Comparison of ENCODE assay signal across 29 cellular contexts in the genomic region with DNA sequence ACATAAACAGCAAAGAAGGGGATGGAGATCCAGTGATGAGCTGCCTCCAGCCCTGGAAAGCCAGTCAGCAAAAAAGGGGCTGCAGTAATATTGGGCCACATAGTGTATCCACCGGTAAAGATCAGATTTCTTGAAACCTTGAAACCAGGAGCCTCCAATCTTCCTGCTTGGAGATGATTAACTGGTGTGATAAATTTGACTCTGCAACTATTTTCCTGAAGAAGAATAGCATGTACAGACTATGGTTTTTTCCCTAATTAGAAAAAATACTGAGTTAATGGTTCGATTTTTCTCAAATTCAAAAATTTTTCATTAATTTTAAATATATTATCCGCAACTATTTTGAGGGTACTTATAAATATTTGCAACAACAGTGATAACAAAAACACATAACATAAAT. TPM values are rescaled to one million over a fixed set of nuclear protein-coding genes. Genes with fewer than 3 reads are reported as not detected.
DNase-seq lines count a peak whose midpoint lies in the region; ATAC-seq and TF ChIP-seq lines count a peak whose summit lies in the region.
"Had no signal": no experiment of that assay in that cellular context is flagged by ENCODE, and none has a peak within 500 bp of the region (broad histone marks: within the 10 kb centered on the region; RNA-seq: fewer than 3 reads in every experiment).

Gene OR51B2 (minus strand): TSS at position 101 of the 400 bp plus-strand sequence. CDS start 0 bp downstream, at position 101.

- no peaks in the 10 kb centered on the region for H3K9me3 Mint-ChIP-seq in neural crest cell
- H3K9me3 Mint-ChIP-seq: CD4-positive, alpha-beta memory T cell had no signal

- H3K4me2 ChIP-seq in HCT116 (ENCODE audit: low read length) (no peak within 1 kb of the TSS), MM.1S (ENCODE audit: low read depth, low read length) (0 out of 2 replicates have a peak within 1 kb of the TSS, but pooled peaks have one; percentile 2)
- H3K4me2 ChIP-seq: BLaER1 had no signal

- RAD21 ChIA-PET in HCT116 (lab: Charles Lee; ENCODE audit: low non-redundant PET in 1 of 2, low total read pairs in 2 of 2, uncharacterized antibody in 2 of 2, unreplicated experiment in 2 of 2), result no interaction called here

- H3K27ac Mint-ChIP-seq in neural crest cell (ENCODE audit: unreplicated experiment), result peak within 1 kb of the TSS; percentile 37
- H3K27ac Mint-ChIP-seq: CD14-positive monocyte; CD4-positive, alpha-beta memory T cell; CD4-positive, CD25-positive, alpha-beta regulatory T cell; CD8-positive, alpha-beta memory T cell had no signal

- H3K9ac ChIP-seq in HCT116 (ENCODE audit: low read length), result no peak within 1 kb of the TSS
- no peak within 1 kb of the TSS for H3K9ac ChIP-seq in MM.1S (ENCODE audit: low read length)
- H3K9ac ChIP-seq: BLaER1 had no signal

- H3K4me1 ChIP-seq in HCT116 (ENCODE audit: control insufficient read depth in 1 of 2, insufficient read depth in 2 of 2, low read length in 2 of 2), result no peaks in the 10 kb centered on the region
- H3K4me1 ChIP-seq in MM.1S (ENCODE audit: low read length), result peaks cover 17% of the 10 kb centered on the region
- H3K4me1 ChIP-seq: BE2C, BLaER1 had no signal

- H3K27ac ChIP-seq in HCT116 (ENCODE audit: low read depth, low read length), result no peak within 1 kb of the TSS
- no peak within 1 kb of the TSS for H3K27ac ChIP-seq in MM.1S (ENCODE audit: low read length)
- H3K27ac ChIP-seq: BLaER1 had no signal

- no peak for TF ChIP-seq POLR2A in HCT116 (IDR thresholded peaks at IDR 0.05; ENCODE audit: borderline replicate concordance, extremely low read depth, insufficient read depth, insufficient read length)

- H2AFZ ChIP-seq in HCT116 (ENCODE audit: low read depth, low read length, poor library complexity, severe bottlenecking) (no peak within 1 kb of the TSS), MM.1S (ENCODE audit: low read length) (no peak within 1 kb of the TSS)

- POLR2A ChIA-PET in HCT116 (lab: Charles Lee), result no interaction called here

- H3K4me3 ChIP-seq in HCT116 (replicated peaks in 1 of 2; ENCODE audit: low read depth in 1 of 2, low read length in 2 of 2) (no peak within 1 kb of the TSS), MM.1S (ENCODE audit: low read length) (no peak within 1 kb of the TSS)
- H3K4me3 ChIP-seq: BLaER1, GM12878 had no signal

- H3F3A ChIP-seq in MM.1S (ENCODE audit: insufficient read depth, low read length), result no peaks in the 10 kb centered on the region

- H3K4me3 Mint-ChIP-seq in neural crest cell, result no peak within 1 kb of the TSS
- H3K4me3 Mint-ChIP-seq: CD14-positive monocyte; CD4-positive, alpha-beta memory T cell; CD4-positive, CD25-positive, alpha-beta regulatory T cell; CD8-positive, alpha-beta memory T cell had no signal

- H3K36me3 ChIP-seq in HCT116 (ENCODE audit: control insufficient read depth in 1 of 2, insufficient read depth in 2 of 2, low read length in 2 of 2) (peaks cover 6 to 40% of the 10 kb centered on the region in 2 experiments; a peak in 3 of 4 replicates), MM.1S (replicated peaks; ENCODE audit: insufficient read depth, low read length) (no peaks in the 10 kb centered on the region)
- H3K36me3 ChIP-seq: BE2C, BLaER1 had no signal

- no peaks in the 10 kb centered on the region for H3K9me2 ChIP-seq in HCT116 (ENCODE audit: insufficient read depth)
- H3K9me2 ChIP-seq in MM.1S (replicated peaks; ENCODE audit: insufficient read depth, low read length), result no peaks in the 10 kb centered on the region

- no peaks in the 10 kb centered on the region for H3K27me3 ChIP-seq in HCT116 (ENCODE audit: insufficient read depth, low read length)
- no peaks in the 10 kb centered on the region for H3K27me3 ChIP-seq in MM.1S (replicated peaks; ENCODE audit: insufficient read depth, low read length)
- H3K27me3 ChIP-seq: BE2C, BLaER1 had no signal

- no peak for TF ChIP-seq CTCF in HCT116 (IDR thresholded peaks at IDR 0.05 in 2 of 3, conservative IDR thresholded peaks at IDR 0.05 in 1 of 3; ENCODE audit: borderline replicate concordance in 1 of 3, insufficient read depth in 1 of 3, low read depth in 2 of 3, low read length in 2 of 3)
- TF ChIP-seq CTCF in MM.1S (IDR thresholded peaks at IDR 0.05; ENCODE audit: low read length), result no peak
- TF ChIP-seq CTCF in neural crest cell (conservative IDR thresholded peaks at IDR 0.05), result no peak

- DNase-seq in HCT116 (ENCODE audit: low read depth, low spot score) (no peak), MM.1S (no peak), neural crest cell (ENCODE audit: low read depth, low spot score) (no peak), HT-29 (ENCODE audit: low spot score) (no peak), NCI-H2227 (lab: John Stamatoyannopoulos, UW; ENCODE audit: unreplicated experiment) (no peak), NCI-H2171 treated with DMSO at 0.1 percent for 48 hours (lab: John Stamatoyannopoulos, UW) (no peak)
- DNase-seq: 8988T; ACHN; BE2C; C1 segment of cervical spinal cord; CD4-positive, alpha-beta memory T cell; CD4-positive, CD25-positive, alpha-beta regulatory T cell; CD8-positive, alpha-beta memory T cell; COR-L47; DMS 273 treated with DMSO at 0.1 percent for 48 hours; DMS153; DMS53; DMS79; DND-41; EL; GDM1 had no signal

- H3K27me3 Mint-ChIP-seq in neural crest cell (ENCODE audit: low read depth), result peaks cover 3% of the 10 kb centered on the region
- H3K27me3 Mint-ChIP-seq: CD4-positive, alpha-beta memory T cell; CD8-positive, alpha-beta memory T cell had no signal

- H3K36me3 Mint-ChIP-seq in neural crest cell (ENCODE audit: low read depth), result no peaks in the 10 kb centered on the region
- H3K36me3 Mint-ChIP-seq: CD14-positive monocyte; CD4-positive, alpha-beta memory T cell; CD4-positive, CD25-positive, alpha-beta regulatory T cell; CD8-positive, alpha-beta memory T cell had no signal

- peaks cover 22% of the 10 kb centered on the region for H3K79me2 ChIP-seq in HCT116 (ENCODE audit: insufficient read depth, low read length)
- H3K79me2 ChIP-seq in MM.1S (ENCODE audit: low read length), result no peaks in the 10 kb centered on the region

- no peaks in the 10 kb centered on the region for H3K4me1 Mint-ChIP-seq in neural crest cell
- H3K4me1 Mint-ChIP-seq: CD14-positive monocyte; CD4-positive, alpha-beta memory T cell; CD4-positive, CD25-positive, alpha-beta regulatory T cell; CD8-positive, alpha-beta memory T cell had no signal

- CTCF ChIA-PET in HCT116 (lab: Charles Lee), result no interaction called here

- ATAC-seq in HCT116, result no peak
- ATAC-seq in HG03095 (IDR thresholded peaks at IDR 0.05; ENCODE audit: unreplicated experiment), result no peak
- ATAC-seq: GM12878 had no signal

- H4K20me1 ChIP-seq in HCT116 (ENCODE audit: insufficient read depth) (peaks cover 6% of the 10 kb centered on the region; the same call in 1 of the 2 replicates), MM.1S (ENCODE audit: insufficient read depth, low read length) (no peaks in the 10 kb centered on the region)
- H4K20me1 ChIP-seq: BLaER1 had no signal

- TF ChIP-seq RAD21 in HCT116 (IDR thresholded peaks at IDR 0.05; ENCODE audit: low read depth), result no peak

- no peaks in the 10 kb centered on the region for H3K9me3 ChIP-seq in HCT116 (ENCODE audit: control insufficient read depth in 1 of 2, insufficient read depth in 1 of 2, low read depth in 1 of 2, low read length in 2 of 2)
- H3K9me3 ChIP-seq in MM.1S (replicated peaks; ENCODE audit: insufficient read depth, low read length), result no peaks in the 10 kb centered on the region
- H3K9me3 ChIP-seq: BE2C, BLaER1 had no signal

- intact Hi-C loops in HCT116 (cut with micrococcal nuclease), result no loop called here

- no TSS peak for BruUV-seq in HCT116 (replicated peaks; lab: Mats Ljungman, UMichigan)

TF ChIP-seq in HCT116, 20 proteins besides CTCF, POLR2A, EP300 and RAD21:
- TF ChIP-seq JUND (IDR thresholded peaks at IDR 0.05) (no peak), EZH2 (IDR thresholded peaks at IDR 0.05) (no peak), EGR1 (IDR thresholded peaks at IDR 0.05; ENCODE audit: low read depth) (no peak), YY1 (IDR thresholded peaks at IDR 0.05; ENCODE audit: extremely low read depth, insufficient replicate concordance, low read depth, low read length) (no peak), TCF7L2 (IDR thresholded peaks at IDR 0.05; ENCODE audit: borderline replicate concordance, extremely low read depth, insufficient read depth, insufficient read length) (no peak)
- TF ChIP-seq, protein P1, sequence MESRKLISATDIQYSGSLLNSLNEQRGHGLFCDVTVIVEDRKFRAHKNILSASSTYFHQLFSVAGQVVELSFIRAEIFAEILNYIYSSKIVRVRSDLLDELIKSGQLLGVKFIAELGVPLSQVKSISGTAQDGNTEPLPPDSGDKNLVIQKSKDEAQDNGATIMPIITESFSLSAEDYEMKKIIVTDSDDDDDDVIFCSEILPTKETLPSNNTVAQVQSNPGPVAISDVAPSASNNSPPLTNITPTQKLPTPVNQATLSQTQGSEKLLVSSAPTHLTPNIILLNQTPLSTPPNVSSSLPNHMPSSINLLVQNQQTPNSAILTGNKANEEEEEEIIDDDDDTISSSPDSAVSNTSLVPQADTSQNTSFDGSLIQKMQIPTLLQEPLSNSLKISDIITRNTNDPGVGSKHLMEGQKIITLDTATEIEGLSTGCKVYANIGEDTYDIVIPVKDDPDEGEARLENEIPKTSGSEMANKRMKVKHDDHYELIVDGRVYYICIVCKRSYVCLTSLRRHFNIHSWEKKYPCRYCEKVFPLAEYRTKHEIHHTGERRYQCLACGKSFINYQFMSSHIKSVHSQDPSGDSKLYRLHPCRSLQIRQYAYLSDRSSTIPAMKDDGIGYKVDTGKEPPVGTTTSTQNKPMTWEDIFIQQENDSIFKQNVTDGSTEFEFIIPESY (IDR thresholded peaks at IDR 0.05; ENCODE audit: extremely low read depth, insufficient replicate concordance, low read length), result no peak

RNA-seq across cellular contexts. Expression of gene OR51B2, which starts in this region (rescaled TPM):
- 17.1 TPM for total RNA-seq in HCT116 (2021; ENCODE audit: unreplicated experiment)
- 8.0 and 8.6 TPM in 2 replicates for polyA plus RNA-seq in HCT116 (2012)
- not detected in 2 replicates for total RNA-seq in neural crest cell
- not detected in 2 replicates for total RNA-seq in HT-29 (2014; rRNA removed; shearing (Covaris generic))
- total RNA-seq: A673; CD4-positive, alpha-beta memory T cell; CD4-positive, CD25-positive, alpha-beta regulatory T cell; CD8-positive, alpha-beta memory T cell; Daoy; G401; GM12878 had no signal
- polyA plus RNA-seq: AG04450; CD14-positive monocyte; CD4-positive, alpha-beta memory T cell; CD4-positive, CD25-positive, alpha-beta regulatory T cell; CD8-positive, alpha-beta memory T cell had no signal

Comparison
In these comparisons a context has a peak if more than half of its experiments do, and no peak if none do; other contexts are left out.
1. RNA of gene OR51B2 (total RNA-seq): 17.1 TPM in HCT116 (single experiment); not detected in neural crest cell and not detected in HT-29; every median in the first group is over 10 times any median in the second.